In the genomic region with DNA sequence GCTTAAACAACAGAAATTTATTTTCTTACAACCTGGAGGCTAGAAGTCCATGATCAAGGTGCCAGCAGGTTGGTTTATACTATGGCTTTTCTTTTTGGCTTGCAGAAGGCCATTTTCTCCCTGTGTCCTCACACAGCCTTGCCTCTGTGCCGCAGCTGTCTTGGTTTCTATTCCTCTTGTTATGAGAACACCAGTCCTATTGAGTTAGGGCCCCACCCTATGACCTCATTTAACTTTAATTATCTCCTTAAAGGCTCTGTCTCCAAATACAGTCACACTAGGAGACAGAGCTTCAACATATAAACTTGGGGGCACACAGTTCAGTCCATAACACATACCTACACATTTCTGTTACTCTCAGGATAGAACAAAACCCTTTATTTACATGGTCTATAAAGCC, we compare ENCODE assay signal across 9 cellular contexts. TPM values are rescaled to one million over a fixed set of nuclear protein-coding genes. Genes with fewer than 3 reads are reported as not detected.
A peak's percentile ranks its signal among the peaks of the same experiment; 100 is the strongest.
DNase-seq lines count a peak whose midpoint lies in the region; ATAC-seq and TF ChIP-seq lines count a peak whose summit lies in the region.
"Had no signal": no experiment of that assay in that cellular context is flagged by ENCODE, and none has a peak within 500 bp of the region (broad histone marks: within the 10 kb centered on the region; RNA-seq: fewer than 3 reads in every experiment).

No MANE protein-coding gene starts in this region.

- no TSS peak for BruUV-seq in OCI-LY7 (replicated peaks; lab: Mats Ljungman, UMichigan)

- H3K79me2 ChIP-seq in OCI-LY7 (ENCODE audit: insufficient read depth, low read depth, low read length), result no peaks in the 10 kb centered on the region

- H3K36me3 ChIP-seq in OCI-LY7 (ENCODE audit: insufficient read depth, low read length), result no peaks in the 10 kb centered on the region
- no peaks in the 10 kb centered on the region for H3K36me3 ChIP-seq in CD4-positive, alpha-beta memory T cell (ENCODE audit: insufficient read depth, low read length)

- H2AFZ ChIP-seq in OCI-LY7 (ENCODE audit: low read length), result no peak overlapping the region

- H3K27ac ChIP-seq in OCI-LY7 (ENCODE audit: low read depth, low read length, poor library complexity, severe bottlenecking), result no peak overlapping the region
- no peak overlapping the region for H3K27ac ChIP-seq in CD4-positive, alpha-beta memory T cell (ENCODE audit: low read depth, low read length)

- H3K27ac Mint-ChIP-seq in activated CD8-positive, alpha-beta T cell treated with anti-CD3 and anti-CD28 coated beads, Interleukin-2, amount 10 ng/mL, durations not matched to agents 7 days and 5 days, result no peak overlapping the region
- H3K27ac Mint-ChIP-seq in CD4-positive, alpha-beta memory T cell, result no peak overlapping the region
- H3K27ac Mint-ChIP-seq: brain had no signal

- TF ChIP-seq CTCF in OCI-LY7 (conservative IDR thresholded peaks at IDR 0.05; ENCODE audit: low read length), result no peak
- no peak for TF ChIP-seq CTCF in GM10266 (IDR thresholded peaks at IDR 0.05; ENCODE audit: control insufficient read depth, insufficient read depth, low read depth, missing control alignments)

- H3K9me2 ChIP-seq in OCI-LY7 (ENCODE audit: insufficient read depth, low read length), result no peaks in the 10 kb centered on the region

- no peaks in the 10 kb centered on the region for H3K9me3 Mint-ChIP-seq in activated CD8-positive, alpha-beta T cell treated with anti-CD3 and anti-CD28 coated beads, Interleukin-2, amount 10 ng/mL, durations not matched to agents 7 days and 5 days (ENCODE audit: insufficient read depth)
- no peaks in the 10 kb centered on the region for H3K9me3 Mint-ChIP-seq in CD4-positive, alpha-beta memory T cell
- H3K9me3 Mint-ChIP-seq: brain had no signal

- H3K4me2 ChIP-seq in OCI-LY7 (ENCODE audit: low read length), result no peak overlapping the region

- no peaks in the 10 kb centered on the region for H3K36me3 Mint-ChIP-seq in activated CD8-positive, alpha-beta T cell treated with anti-CD3 and anti-CD28 coated beads, Interleukin-2, amount 10 ng/mL, durations not matched to agents 7 days and 5 days (ENCODE audit: low read depth)
- H3K36me3 Mint-ChIP-seq in CD4-positive, alpha-beta memory T cell, result no peaks in the 10 kb centered on the region
- H3K36me3 Mint-ChIP-seq: brain had no signal

- H4K20me1 ChIP-seq in OCI-LY7 (ENCODE audit: insufficient read depth, low read length), result no peaks in the 10 kb centered on the region

- no peak overlapping the region for H3K4me3 ChIP-seq in OCI-LY7 (ENCODE audit: low read depth, low read length, poor library complexity, severe bottlenecking)
- H3K4me3 ChIP-seq in CD4-positive, alpha-beta memory T cell (ENCODE audit: low read length in 2 of 2), result no peak overlapping the region

- CTCF ChIA-PET in OCI-LY7 (lab: Charles Lee; ENCODE audit: unreplicated experiment), result no interaction called here
- CTCF ChIA-PET in activated CD8-positive, alpha-beta T cell treated with anti-CD3 and anti-CD28 coated beads, Interleukin-2, amount 10 ng/mL, durations not matched to agents 7 days and 5 days (lab: Charles Lee), result interaction anchor here (0.8 kb wide), 1 partner anchor 18 kb away, joined by 5 read pairs; no protein-coding TSS in a partner anchor
- CTCF ChIA-PET in CD4-positive, alpha-beta memory T cell (lab: Charles Lee; ENCODE audit: partially characterized antibody), result interaction anchor here (1.3 kb wide), 1 partner anchor 232 kb away, joined by 3 read pairs; no protein-coding TSS in a partner anchor

- DNase-seq in OCI-LY7 (ENCODE audit: low spot score), result peak; percentile 32
- peak; percentile 90 for DNase-seq in myocyte (ENCODE audit: low read depth)
- DNase-seq in activated CD8-positive, alpha-beta T cell treated with anti-CD3 and anti-CD28 coated beads, Interleukin-2, amount 10 ng/mL, durations not matched to agents 7 days and 5 days, result no peak
- no peak for DNase-seq in GM10266 (ENCODE audit: extremely low spot score)
- no peak for DNase-seq in glomerular visceral epithelial cell (ENCODE audit: extremely low spot score)
- no peak for DNase-seq in CD4-positive, alpha-beta memory T cell

- POLR2A ChIA-PET in OCI-LY7 (lab: Charles Lee), result interaction anchor here (1.4 kb wide), 1 partner anchor 166 kb away, joined by 3 read pairs; no protein-coding TSS in a partner anchor
- POLR2A ChIA-PET in activated CD8-positive, alpha-beta T cell treated with anti-CD3 and anti-CD28 coated beads, Interleukin-2, amount 10 ng/mL, durations not matched to agents 7 days and 5 days (lab: Charles Lee), result no interaction called here
- POLR2A ChIA-PET in CD4-positive, alpha-beta memory T cell (lab: Charles Lee; ENCODE audit: partially characterized antibody), result no interaction called here

- H3K9me3 ChIP-seq in OCI-LY7 (ENCODE audit: low read length), result no peaks in the 10 kb centered on the region
- no peaks in the 10 kb centered on the region for H3K9me3 ChIP-seq in CD4-positive, alpha-beta memory T cell (ENCODE audit: control insufficient read depth in 1 of 2, low read length in 2 of 2)

- peaks cover 13% of the 10 kb centered on the region for H3K4me1 ChIP-seq in OCI-LY7 (ENCODE audit: insufficient read depth, low read length, poor library complexity, severe bottlenecking)
- H3K4me1 ChIP-seq in CD4-positive, alpha-beta memory T cell (ENCODE audit: insufficient read depth, low read length), result peaks cover 10% of the 10 kb centered on the region

- ATAC-seq in GM18870 (IDR thresholded peaks at IDR 0.05; ENCODE audit: unreplicated experiment) (peak; percentile 63), HG02763 (IDR thresholded peaks at IDR 0.05; ENCODE audit: unreplicated experiment) (peak; percentile 63)
- no peak for ATAC-seq in activated CD8-positive, alpha-beta T cell treated with anti-CD3 and anti-CD28 coated beads, Interleukin-2, amount 10 ng/mL, durations not matched to agents 7 days and 5 days

- no peak overlapping the region for H3K4me3 Mint-ChIP-seq in activated CD8-positive, alpha-beta T cell treated with anti-CD3 and anti-CD28 coated beads, Interleukin-2, amount 10 ng/mL, durations not matched to agents 7 days and 5 days
- H3K4me3 Mint-ChIP-seq in CD4-positive, alpha-beta memory T cell, result no peak overlapping the region
- H3K4me3 Mint-ChIP-seq: brain had no signal

- H3K27me3 ChIP-seq in CD4-positive, alpha-beta memory T cell (ENCODE audit: insufficient read depth, low read length), result no peaks in the 10 kb centered on the region

- intact Hi-C loops in OCI-LY7 (cut with micrococcal nuclease; ENCODE audit: unreplicated experiment), result no loop called here
- intact Hi-C loops in CD4-positive, alpha-beta memory T cell (cut with micrococcal nuclease), result no loop called here

- peaks cover 11% of the 10 kb centered on the region for H3K4me1 Mint-ChIP-seq in activated CD8-positive, alpha-beta T cell treated with anti-CD3 and anti-CD28 coated beads, Interleukin-2, amount 10 ng/mL, durations not matched to agents 7 days and 5 days (ENCODE audit: low read depth)
- H3K4me1 Mint-ChIP-seq in CD4-positive, alpha-beta memory T cell, result peaks cover 7 to 16% (median 12%) of the 10 kb centered on the region in 4 donors

- H3K27me3 Mint-ChIP-seq in activated CD8-positive, alpha-beta T cell treated with anti-CD3 and anti-CD28 coated beads, Interleukin-2, amount 10 ng/mL, durations not matched to agents 7 days and 5 days (ENCODE audit: low read depth), result peaks cover 9% of the 10 kb centered on the region
- H3K27me3 Mint-ChIP-seq in CD4-positive, alpha-beta memory T cell, result peaks cover 0 to 3% of the 10 kb centered on the region in 2 donors

RNA-seq across cellular contexts. Expression of gene RHOB, which starts 17.3 kb away (rescaled TPM):
- 0.15 TPM in 1 of 2 replicates, not detected in the other for total RNA-seq in OCI-LY7 (2014; rRNA removed; shearing (Covaris generic))
- total RNA-seq in OCI-LY7 (2022) (0.36 TPM in 1 of 2 replicates, not detected in the other), myocyte (84.0 and 150 TPM in 2 replicates)
- 142 TPM for polyA plus RNA-seq in myocyte (2012)
- total RNA-seq in activated CD8-positive, alpha-beta T cell treated with anti-CD3 and anti-CD28 coated beads, Interleukin-2, amount 10 ng/mL, durations not matched to agents 7 days and 5 days, result 1 to 10 TPM; 1.2 to 1.3 TPM
- total RNA-seq in CD4-positive, alpha-beta memory T cell, result 1 to 10 TPM; 7.9 to 8.9 TPM
- under 1 TPM; 0.68 to 0.94 TPM for polyA plus RNA-seq in CD4-positive, alpha-beta memory T cell

Comparison
In these comparisons a context has a peak if more than half of its experiments do, and no peak if none do; other contexts are left out.
1. DNase-seq: peak in OCI-LY7 (single experiment) and myocyte (single experiment); none in activated CD8-positive, alpha-beta T cell treated with anti-CD3 and anti-CD28 coated beads, Interleukin-2, amount 10 ng/mL, durations not matched to agents 7 days and 5 days (single experiment), GM10266 (single experiment), glomerular visceral epithelial cell (single experiment) and CD4-positive, alpha-beta memory T cell (0 of 5).